22 cellular contexts compared by ENCODE assay signal in the genomic region with DNA sequence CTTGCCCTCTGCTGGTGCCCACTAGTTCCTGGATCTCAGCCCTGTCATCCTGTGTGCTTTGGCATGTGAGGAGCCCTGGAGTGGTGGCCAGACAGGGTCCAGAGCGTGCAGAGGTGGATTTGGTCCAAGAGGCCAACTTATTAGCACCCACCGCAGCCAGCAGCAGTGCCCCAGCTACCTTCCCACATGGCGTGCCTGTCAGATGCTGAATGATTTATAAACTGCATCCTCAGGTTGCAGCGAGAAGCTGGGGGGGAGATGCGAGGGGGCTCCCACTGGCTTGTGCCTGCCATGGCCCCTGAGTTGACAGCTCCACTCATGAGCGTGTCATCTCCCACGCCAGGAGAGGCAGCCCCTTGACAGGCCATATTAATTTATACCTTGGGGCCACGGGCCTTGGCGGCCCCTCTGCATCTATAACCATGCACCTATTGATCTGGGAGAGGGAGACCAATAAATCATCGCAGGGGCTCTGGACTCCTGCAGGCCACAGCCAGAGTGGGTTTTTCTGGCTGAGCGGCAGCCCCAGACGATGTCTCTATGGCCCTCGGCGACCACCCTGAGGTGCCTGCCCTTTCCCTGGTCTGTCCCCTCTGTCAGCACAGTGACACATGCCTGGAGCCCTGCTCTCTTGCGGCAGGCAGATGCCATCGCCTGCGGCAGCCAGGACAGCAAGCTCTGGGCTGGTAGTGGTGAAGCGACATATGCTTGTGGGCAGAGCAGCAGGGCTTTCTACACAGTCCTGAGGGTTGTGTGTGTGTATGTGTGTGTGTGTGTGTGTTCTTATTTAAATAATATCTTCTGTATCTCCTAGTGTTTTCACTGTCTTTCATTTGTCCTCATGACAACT.
"Had no signal": no experiment of that assay in that cellular context is flagged by ENCODE, and none has a peak within 500 bp of the region (broad histone marks: within the 10 kb centered on the region; RNA-seq: fewer than 3 reads in every experiment).

No MANE protein-coding gene starts in this region.

- H3K4me3 Mint-ChIP-seq: activated CD4-positive, alpha-beta T cell treated with anti-CD3 and anti-CD28 coated beads, Interleukin-2, amount 10 ng/mL, durations not matched to agents 24 days and 14 days; activated CD8-positive, alpha-beta T cell treated with anti-CD3 and anti-CD28 coated beads, Interleukin-2, amount 10 ng/mL, durations not matched to agents 7 days and 5 days; dendritic cell treated with granulocyte-macrophage colony-stimulating factor and Interleukin-4, amounts not matched to agents 40 ng/mL and 50 ng/mL, for 4 days; mesothelial cell of epicardium had no signal

- H3K4me1 ChIP-seq: right atrium auricular region, transverse colon had no signal

- H3K27ac ChIP-seq: body of pancreas, heart left ventricle, neutrophil, right atrium auricular region, skin epidermis, transverse colon had no signal

- H3K4me3 ChIP-seq: body of pancreas, heart left ventricle, lung, right atrium auricular region, skin epidermis, transverse colon had no signal

- H3K9me3 ChIP-seq: body of pancreas, heart left ventricle, neutrophil, right atrium auricular region, transverse colon had no signal

- DNase-seq: activated CD4-positive, alpha-beta T cell treated with anti-CD3 and anti-CD28 coated beads, Interleukin-2, amount 10 ng/mL, durations not matched to agents 24 days and 14 days; activated CD4-positive, CD25-positive, alpha-beta regulatory T cell; activated CD8-positive, alpha-beta memory T cell treated with anti-CD3 and anti-CD28 coated beads, Interleukin-2, amount 50 U/mL, for 4 hours; activated CD8-positive, alpha-beta T cell treated with anti-CD3 and anti-CD28 coated beads, Interleukin-2, amount 10 ng/mL, durations not matched to agents 7 days and 5 days; activated gamma-delta T cell; activated T-cell treated with anti-CD3 and anti-CD28 coated beads, Interleukin-2, amount 50 U/mL, for 48 hours; amniotic stem cell; body of pancreas; heart left ventricle; left colon; stimulated activated CD4-positive, alpha-beta T cell treated with anti-CD3 and anti-CD28 coated beads, Interleukin-4, amount 100 ng/mL, for 4 hours; stimulated activated CD8-positive, alpha-beta memory T cell treated with anti-CD3 and anti-CD28 coated beads, Interleukin-4, amount 100 ng/mL, for 48 hours; stimulated activated naive CD4-positive, alpha-beta T cell treated with Interleukin-2 at 50 U/mL for 16 hours; T-helper 2 cell; transverse colon had no signal

- H3K4me1 Mint-ChIP-seq: activated CD4-positive, alpha-beta T cell treated with anti-CD3 and anti-CD28 coated beads, Interleukin-2, amount 10 ng/mL, durations not matched to agents 24 days and 14 days had no signal

- H3K9me3 Mint-ChIP-seq: activated CD4-positive, alpha-beta T cell treated with anti-CD3 and anti-CD28 coated beads, Interleukin-2, amount 10 ng/mL, durations not matched to agents 24 days and 14 days; activated naive CD4-positive, alpha-beta T cell treated with anti-CD3 and anti-CD28 coated beads, Interleukin-2, amount 50 U/mL, for 72 hours; dendritic cell treated with granulocyte-macrophage colony-stimulating factor and Interleukin-4, amounts not matched to agents 40 ng/mL and 50 ng/mL, for 4 days; mesothelial cell of epicardium had no signal

- H3K36me3 ChIP-seq: heart left ventricle, neutrophil, right atrium auricular region, transverse colon had no signal

- H3K27ac Mint-ChIP-seq: activated CD4-positive, alpha-beta T cell treated with anti-CD3 and anti-CD28 coated beads, Interleukin-2, amount 10 ng/mL, durations not matched to agents 24 days and 14 days; activated CD8-positive, alpha-beta T cell treated with anti-CD3 and anti-CD28 coated beads, Interleukin-2, amount 10 ng/mL, durations not matched to agents 7 days and 5 days; activated naive CD4-positive, alpha-beta T cell treated with anti-CD3 and anti-CD28 coated beads, Interleukin-2, amount 50 U/mL, for 72 hours; dendritic cell treated with granulocyte-macrophage colony-stimulating factor and Interleukin-4, amounts not matched to agents 40 ng/mL and 50 ng/mL, for 4 days; mesothelial cell of epicardium had no signal

- ATAC-seq: activated CD8-positive, alpha-beta T cell treated with anti-CD3 and anti-CD28 coated beads, Interleukin-2, amount 10 ng/mL, durations not matched to agents 7 days and 5 days; activated naive CD4-positive, alpha-beta T cell treated with anti-CD3 and anti-CD28 coated beads, Interleukin-2, amount 50 U/mL, for 72 hours; body of pancreas; heart left ventricle; left colon had no signal

- H3K27me3 ChIP-seq: body of pancreas, heart left ventricle, neutrophil, right atrium auricular region, transverse colon had no signal

- H3K36me3 Mint-ChIP-seq: activated naive CD4-positive, alpha-beta T cell treated with anti-CD3 and anti-CD28 coated beads, Interleukin-2, amount 50 U/mL, for 72 hours; mesothelial cell of epicardium had no signal
